In genomic region chr14:100640481-100641273, GRCh38 we compare ENCODE assay signal across 8 cellular contexts. TPM values are rescaled to one million over a fixed set of nuclear protein-coding genes. Genes with fewer than 3 reads are reported as not detected.
DNase-seq lines count a peak whose midpoint lies in the region; ATAC-seq, FAIRE-seq and TF ChIP-seq lines count a peak whose summit lies in the region.

No MANE protein-coding gene starts in this region.

- H3K4me2 ChIP-seq in osteoblast (ENCODE audit: insufficient read depth, low read length), result no peak overlapping the region

- H3K27me3 ChIP-seq in osteoblast (ENCODE audit: insufficient read depth, low read length), result no peaks in the 10 kb centered on the region
- H3K27me3 ChIP-seq in Caco-2 (replicated peaks; ENCODE audit: control insufficient read depth, insufficient read depth, low read length), result no peaks in the 10 kb centered on the region

- H4K20me1 ChIP-seq in osteoblast (ENCODE audit: insufficient read depth, low read length), result no peaks in the 10 kb centered on the region

- peaks cover 7% of the 10 kb centered on the region for H3K27me3 Mint-ChIP-seq in Caco-2 (ENCODE audit: insufficient read depth, unreplicated experiment)

- H3K4me3 ChIP-seq in osteoblast (ENCODE audit: insufficient read depth, low read length), result no peak overlapping the region
- no peak overlapping the region for H3K4me3 ChIP-seq in Caco-2 (ENCODE audit: low read depth, low read length)

- CTCF ChIA-PET in Caco-2 (lab: Charles Lee), result no interaction called here

- intact Hi-C loops in Caco-2 (cut with micrococcal nuclease; ENCODE audit: unreplicated experiment), result loop anchor here (10.0 kb wide), 1 partner anchor 96 kb away; no protein-coding TSS in a partner anchor

- H3K4me1 Mint-ChIP-seq in Caco-2 (ENCODE audit: low read depth, unreplicated experiment), result no peaks in the 10 kb centered on the region

- no TSS peak for BruUV-seq in Caco-2 (replicated peaks; lab: Mats Ljungman, UMichigan)

- H3K36me3 Mint-ChIP-seq in Caco-2 (ENCODE audit: insufficient read depth, unreplicated experiment), result no peaks in the 10 kb centered on the region

- peak; percentile 83 for ATAC-seq in GM21717 (IDR thresholded peaks at IDR 0.05; ENCODE audit: unreplicated experiment)

- H3K27ac Mint-ChIP-seq in Caco-2 (ENCODE audit: unreplicated experiment), result no peak overlapping the region

- no peaks in the 10 kb centered on the region for H3K9me3 ChIP-seq in osteoblast (ENCODE audit: low read depth, low read length)
- H3K9me3 ChIP-seq in Caco-2, result no peaks in the 10 kb centered on the region

- peak overlapping the region; percentile 36 for H2AFZ ChIP-seq in osteoblast (ENCODE audit: low read length)

- H3K4me3 Mint-ChIP-seq in Caco-2 (ENCODE audit: unreplicated experiment), result no peak overlapping the region

- H3K4me1 ChIP-seq in osteoblast (ENCODE audit: insufficient read depth, low read length) (peaks cover 12% of the 10 kb centered on the region), Caco-2 (no peaks in the 10 kb centered on the region)

- POLR2A ChIA-PET in Caco-2 (lab: Charles Lee), result no interaction called here

- no peaks in the 10 kb centered on the region for H3K79me2 ChIP-seq in osteoblast (ENCODE audit: insufficient read depth, low read length)

- H3K36me3 ChIP-seq in osteoblast (ENCODE audit: insufficient read depth, low read length), result no peaks in the 10 kb centered on the region
- no peaks in the 10 kb centered on the region for H3K36me3 ChIP-seq in Caco-2 (ENCODE audit: control insufficient read depth, insufficient read depth, low read length)

- FAIRE-seq in D721Med (lab: Jason Lieb, UNC), result no peak

- no peaks in the 10 kb centered on the region for H3K9me3 Mint-ChIP-seq in Caco-2 (ENCODE audit: unreplicated experiment)

- H3K27ac ChIP-seq in osteoblast (ENCODE audit: low read depth, low read length), result no peak overlapping the region

- TF ChIP-seq CTCF in osteoblast (IDR thresholded peaks at IDR 0.05; ENCODE audit: extremely low read depth, low read depth, low read length) (no peak), D721Med (IDR thresholded peaks at IDR 0.05; ENCODE audit: insufficient read depth, missing control alignments) (no peak), Caco-2 (IDR thresholded peaks at IDR 0.05; ENCODE audit: insufficient read depth in 1 of 2, low read depth in 1 of 2, low read length in 1 of 2, severe bottlenecking in 1 of 2, unreplicated experiment in 1 of 2) (no peak)

- DNase-seq in ELR (ENCODE audit: low read depth), result peak; percentile 39
- DNase-seq in MV-4-11 (lab: John Stamatoyannopoulos, UW), result peak; percentile 80
- DNase-seq in activated T-cell treated with anti-CD3 and anti-CD28 coated beads, Interleukin-2, amount 50 U/mL, for 1 hour, result peak; percentile 65
- DNase-seq in osteoblast (ENCODE audit: insufficient read length, low spot score, missing footprints), result peak; percentile 94
- DNase-seq in D721Med (ENCODE audit: insufficient read length, low spot score), result no peak
- no peak for DNase-seq in Caco-2
- DNase-seq in NCI-H1105 (lab: John Stamatoyannopoulos, UW), result no peak

RNA-seq across cellular contexts. Expression of gene BEGAIN, which starts 53.5 kb away (rescaled TPM):
- 1.1 TPM in 1 of 2 replicates, not detected in the other for total RNA-seq in osteoblast
- total RNA-seq in Caco-2 (2022), result 0.54 TPM in 1 of 2 replicates, not detected in the other

Comparison
In these comparisons a context has a peak if more than half of its experiments do, and no peak if none do; other contexts are left out.
1. DNase-seq: peak in ELR (single experiment), MV-4-11 (single experiment), activated T-cell treated with anti-CD3 and anti-CD28 coated beads, Interleukin-2, amount 50 U/mL, for 1 hour (single experiment) and osteoblast (single experiment); none in D721Med (single experiment), Caco-2 (0 of 2) and NCI-H1105 (single experiment).